Comparison of ENCODE assay signal across 24 cellular contexts in the genomic region with DNA sequence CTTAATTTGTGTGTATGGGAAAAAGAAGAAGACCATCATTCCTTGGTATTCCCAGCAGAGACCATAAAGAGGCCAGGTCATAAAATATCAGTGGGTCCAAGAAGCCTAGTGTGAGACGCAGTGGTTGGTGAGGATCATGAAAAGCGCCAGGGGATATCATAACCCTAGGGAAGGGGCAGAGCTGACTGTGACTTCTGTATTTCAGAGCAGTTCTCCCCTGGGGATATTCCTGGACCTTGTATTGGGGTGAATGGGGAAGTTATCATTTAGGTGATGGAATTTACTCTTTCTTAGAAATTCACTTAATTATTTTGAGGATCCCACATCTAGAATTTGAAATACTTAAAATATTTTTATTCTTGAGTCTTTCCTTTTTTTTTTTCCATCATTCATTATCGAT.
"Had no signal": no experiment of that assay in that cellular context is flagged by ENCODE, and none has a peak within 500 bp of the region (broad histone marks: within the 10 kb centered on the region; RNA-seq: fewer than 3 reads in every experiment).

No MANE protein-coding gene starts in this region.

- H3K36me3 Mint-ChIP-seq: immature natural killer cell had no signal

- H3K27ac Mint-ChIP-seq: immature natural killer cell had no signal

- ATAC-seq: gastrocnemius medialis, heart left ventricle, left colon, left lobe of liver, lower lobe of right lung had no signal

- H3K4me1 Mint-ChIP-seq: immature natural killer cell had no signal

- H3K4me3 ChIP-seq: coronary artery, dorsolateral prefrontal cortex, esophagus squamous epithelium, gastrocnemius medialis, heart left ventricle, hepatocyte, left ventricle myocardium inferior, lower lobe of right lung had no signal

- DNase-seq: dermis blood vessel endothelial cell; dorsolateral prefrontal cortex; effector CD4-positive, alpha-beta T cell; effector memory CD4-positive, alpha-beta T cell; erythroblast; esophagus squamous epithelium; foreskin fibroblast; foreskin melanocyte; gastrocnemius medialis; heart left ventricle; hypothalamus; immature natural killer cell; islet precursor cell; kidney; kidney glomerular epithelial cell; left colon; left ventricle myocardium inferior; lower lobe of right lung; mesendoderm; midbrain had no signal

- H3K4me3 Mint-ChIP-seq: immature natural killer cell had no signal

- H3K9me3 Mint-ChIP-seq: immature natural killer cell had no signal

- H3K9me3 ChIP-seq: esophagus squamous epithelium, gastrocnemius medialis, heart left ventricle, left ventricle myocardium inferior, lower lobe of right lung had no signal

- H3K27ac ChIP-seq: coronary artery, dorsolateral prefrontal cortex, epithelial cell of prostate, esophagus squamous epithelium, gastrocnemius medialis, heart left ventricle, hepatocyte, left ventricle myocardium inferior, lower lobe of right lung had no signal

- H3K27me3 ChIP-seq: dorsolateral prefrontal cortex, gastrocnemius medialis, heart left ventricle, hepatocyte had no signal

- H3K36me3 ChIP-seq: esophagus squamous epithelium, lower lobe of right lung had no signal

- H3K4me1 ChIP-seq: esophagus squamous epithelium, lower lobe of right lung had no signal
